Comparison of ENCODE assay signal across 24 cellular contexts in genomic region chr21:33432496-33432895, GRCh38. TPM values are rescaled to one million over a fixed set of nuclear protein-coding genes. Genes with fewer than 3 reads are reported as not detected.
DNase-seq lines count a peak whose midpoint lies in the region; FAIRE-seq and TF ChIP-seq lines count a peak whose summit lies in the region.
"Had no signal": no experiment of that assay in that cellular context is flagged by ENCODE, and none has a peak within 500 bp of the region (broad histone marks: within the 10 kb centered on the region; RNA-seq: fewer than 3 reads in every experiment).

No MANE protein-coding gene starts in this region.

- peaks cover 84% of the 10 kb centered on the region for H3K36me3 Mint-ChIP-seq in Caco-2 (ENCODE audit: insufficient read depth, unreplicated experiment)
- peaks cover 53% of the 10 kb centered on the region for H3K36me3 Mint-ChIP-seq in activated CD4-positive, alpha-beta memory T cell treated with anti-CD3 and anti-CD28 coated beads for 36 hours

- H3K27ac Mint-ChIP-seq in Caco-2 (ENCODE audit: unreplicated experiment), result no peak overlapping the region
- H3K27ac Mint-ChIP-seq in activated CD4-positive, alpha-beta memory T cell treated with anti-CD3 and anti-CD28 coated beads for 36 hours, result no peak overlapping the region
- H3K27ac Mint-ChIP-seq: activated CD4-positive, alpha-beta memory T cell treated with anti-CD3 and anti-CD28 coated beads, Interleukin-2, amount 10 ng/mL, durations not matched to agents 7 days and 5 days had no signal

- peak; percentile 47 for FAIRE-seq in GM19239 (lab: Jason Lieb, UNC)

- peak overlapping the region in 49 of 59 donors; percentile 0 to 86 (median 61) for H3K27ac ChIP-seq in dorsolateral prefrontal cortex
- H3K27ac ChIP-seq: psoas muscle had no signal

- TF ChIP-seq CTCF in dorsolateral prefrontal cortex (IDR thresholded peaks at IDR 0.05 in 54 of 56, conservative IDR thresholded peaks at IDR 0.05 in 2 of 56; ENCODE audit: low read depth in 1 of 56, partially characterized antibody in 56 of 56), result no peak
- no peak for TF ChIP-seq CTCF in Caco-2 (IDR thresholded peaks at IDR 0.05; ENCODE audit: insufficient read depth in 1 of 2, low read depth in 1 of 2, low read length in 1 of 2, severe bottlenecking in 1 of 2, unreplicated experiment in 1 of 2)

- H3K9me3 Mint-ChIP-seq in Caco-2 (ENCODE audit: unreplicated experiment), result no peaks in the 10 kb centered on the region
- H3K9me3 Mint-ChIP-seq in activated CD4-positive, alpha-beta memory T cell treated with anti-CD3 and anti-CD28 coated beads for 36 hours, result no peaks in the 10 kb centered on the region
- H3K9me3 Mint-ChIP-seq: activated CD4-positive, alpha-beta memory T cell treated with anti-CD3 and anti-CD28 coated beads, Interleukin-2, amount 10 ng/mL, durations not matched to agents 7 days and 5 days; activated T-cell treated with anti-CD3 and anti-CD28 coated beads, Interleukin-2, amount 50 U/mL, for 24 hours had no signal

- H3K4me1 Mint-ChIP-seq in Caco-2 (ENCODE audit: low read depth, unreplicated experiment), result no peaks in the 10 kb centered on the region
- H3K4me1 Mint-ChIP-seq in activated CD4-positive, alpha-beta memory T cell treated with anti-CD3 and anti-CD28 coated beads for 36 hours (ENCODE audit: low read depth), result peaks cover 27% of the 10 kb centered on the region

- DNase-seq in CD1c-positive myeloid dendritic cell (ENCODE audit: extremely low spot score) (peak; percentile 73), GM19239 (ENCODE audit: insufficient read length, low spot score) (no peak), dorsolateral prefrontal cortex (peak in 1 of 10 donors; percentile 32), putamen (ENCODE audit: low spot score) (peak; percentile 52), Caco-2 (no peak), NCI-H446 (lab: John Stamatoyannopoulos, UW) (no peak), NOMO-1 (lab: John Stamatoyannopoulos, UW; ENCODE audit: unreplicated experiment in 2 of 2) (no peak)
- DNase-seq in activated CD4-positive, alpha-beta memory T cell treated with anti-CD3 and anti-CD28 coated beads for 36 hours, result no peak
- DNase-seq: activated CD4-positive, alpha-beta memory T cell treated with anti-CD3 and anti-CD28 coated beads, Interleukin-2, amount 10 ng/mL, durations not matched to agents 7 days and 5 days; activated CD4-positive, CD25-positive, alpha-beta regulatory T cell; activated naive CD4-positive, alpha-beta T cell; activated T-cell treated with anti-CD3 and anti-CD28 coated beads, Interleukin-2, amount 50 U/mL, for 24 hours; aorta; cerebellar nuclear complex; effector memory CD4-positive, alpha-beta T cell; H7; IMR-90; islet precursor cell; NCI-H1417 treated with DMSO at 0.1 percent for 48 hours; NCI-H524; psoas muscle; SK-N-SH; T-helper 9 cell had no signal

- H3K9me3 ChIP-seq in Caco-2, result no peaks in the 10 kb centered on the region
- H3K9me3 ChIP-seq: psoas muscle, SK-N-SH, thoracic aorta had no signal

- POLR2A ChIA-PET in Caco-2 (lab: Charles Lee), result no interaction called here
- POLR2A ChIA-PET in activated CD4-positive, alpha-beta memory T cell treated with anti-CD3 and anti-CD28 coated beads for 36 hours (lab: Charles Lee), result no interaction called here

- H3K4me1 ChIP-seq in Caco-2, result no peaks in the 10 kb centered on the region

- peaks cover 1% of the 10 kb centered on the region; the same call in 1 of the 2 replicates for H3K36me3 ChIP-seq in Caco-2 (ENCODE audit: control insufficient read depth, insufficient read depth, low read length)

- no peak overlapping the region for H3K4me3 Mint-ChIP-seq in Caco-2 (ENCODE audit: unreplicated experiment)
- no peak overlapping the region for H3K4me3 Mint-ChIP-seq in activated CD4-positive, alpha-beta memory T cell treated with anti-CD3 and anti-CD28 coated beads for 36 hours
- H3K4me3 Mint-ChIP-seq: activated CD4-positive, alpha-beta memory T cell treated with anti-CD3 and anti-CD28 coated beads, Interleukin-2, amount 10 ng/mL, durations not matched to agents 7 days and 5 days; activated T-cell treated with anti-CD3 and anti-CD28 coated beads, Interleukin-2, amount 50 U/mL, for 24 hours had no signal

- BruUV-seq in Caco-2 (replicated peaks; lab: Mats Ljungman, UMichigan), result no TSS peak

- intact Hi-C loops in dorsolateral prefrontal cortex (cut with DNase I), result no loop called here
- intact Hi-C loops in Caco-2 (cut with micrococcal nuclease; ENCODE audit: unreplicated experiment), result no loop called here
- intact Hi-C loops in activated CD4-positive, alpha-beta memory T cell treated with anti-CD3 and anti-CD28 coated beads for 36 hours (cut with micrococcal nuclease), result no loop called here

- H3K27me3 Mint-ChIP-seq in Caco-2 (ENCODE audit: insufficient read depth, unreplicated experiment), result no peaks in the 10 kb centered on the region
- H3K27me3 Mint-ChIP-seq in activated CD4-positive, alpha-beta memory T cell treated with anti-CD3 and anti-CD28 coated beads for 36 hours, result no peaks in the 10 kb centered on the region
- H3K27me3 Mint-ChIP-seq: activated CD4-positive, alpha-beta memory T cell treated with anti-CD3 and anti-CD28 coated beads, Interleukin-2, amount 10 ng/mL, durations not matched to agents 7 days and 5 days; activated T-cell treated with anti-CD3 and anti-CD28 coated beads, Interleukin-2, amount 50 U/mL, for 24 hours had no signal

- CTCF ChIA-PET in Caco-2 (lab: Charles Lee), result no interaction called here
- CTCF ChIA-PET in activated CD4-positive, alpha-beta memory T cell treated with anti-CD3 and anti-CD28 coated beads for 36 hours (lab: Charles Lee), result interaction anchor here (1.1 to 3.7 kb wide), 2 partner anchors 56 to 71 kb away, joined by 3 to 29 read pairs; no protein-coding TSS in a partner anchor

- no peak overlapping the region for H3K4me3 ChIP-seq in dorsolateral prefrontal cortex
- no peak overlapping the region for H3K4me3 ChIP-seq in Caco-2 (ENCODE audit: low read depth, low read length)
- H3K4me3 ChIP-seq: psoas muscle, thoracic aorta had no signal

- H3K27me3 ChIP-seq in dorsolateral prefrontal cortex (no peaks in the 10 kb centered on the region), Caco-2 (replicated peaks; ENCODE audit: control insufficient read depth, insufficient read depth, low read length) (no peaks in the 10 kb centered on the region)

RNA-seq across cellular contexts. Expression of gene IFNGR2, which starts 29.3 kb away (rescaled TPM):
- total RNA-seq in dorsolateral prefrontal cortex (10 to 100 TPM; 21.7 to 70.3 (median 48.4) TPM), Caco-2 (2022) (47.0 and 56.9 TPM in 2 replicates)
- 10 to 100 TPM; 14.3 to 17.0 TPM for total RNA-seq in activated CD4-positive, alpha-beta memory T cell treated with anti-CD3 and anti-CD28 coated beads for 36 hours

RNA-seq across cellular contexts. Expression of gene TMEM50B, which starts 47.3 kb away (rescaled TPM):
- 10 to 100 TPM; 34.8 to 77.4 (median 49.5) TPM for total RNA-seq in dorsolateral prefrontal cortex
- 21.0 and 25.9 TPM in 2 replicates for total RNA-seq in Caco-2 (2022)
- 10 to 100 TPM; 18.6 to 21.8 TPM for total RNA-seq in activated CD4-positive, alpha-beta memory T cell treated with anti-CD3 and anti-CD28 coated beads for 36 hours

RNA-seq across cellular contexts. Expression of gene DNAJC28, which starts 59.0 kb away (rescaled TPM):
- total RNA-seq in dorsolateral prefrontal cortex, result 10 to 100 TPM in 22 of 120 experiments, 1 to 10 TPM in 98; 3.5 to 15.7 (median 8.5) TPM
- total RNA-seq in Caco-2 (2022), result 2.5 and 2.7 TPM in 2 replicates
- under 1 TPM; 0.67 to 0.75 TPM for total RNA-seq in activated CD4-positive, alpha-beta memory T cell treated with anti-CD3 and anti-CD28 coated beads for 36 hours

Comparison
In these comparisons a context has a peak if more than half of its experiments do, and no peak if none do; other contexts are left out.
1. DNase-seq: peak in CD1c-positive myeloid dendritic cell (single experiment) and putamen (single experiment); none in GM19239 (single experiment), Caco-2 (0 of 2), NCI-H446 (0 of 2), NOMO-1 (0 of 2) and activated CD4-positive, alpha-beta memory T cell treated with anti-CD3 and anti-CD28 coated beads for 36 hours (single experiment).